Comparison of ENCODE assay signal across 8 cellular contexts in the genomic region with DNA sequence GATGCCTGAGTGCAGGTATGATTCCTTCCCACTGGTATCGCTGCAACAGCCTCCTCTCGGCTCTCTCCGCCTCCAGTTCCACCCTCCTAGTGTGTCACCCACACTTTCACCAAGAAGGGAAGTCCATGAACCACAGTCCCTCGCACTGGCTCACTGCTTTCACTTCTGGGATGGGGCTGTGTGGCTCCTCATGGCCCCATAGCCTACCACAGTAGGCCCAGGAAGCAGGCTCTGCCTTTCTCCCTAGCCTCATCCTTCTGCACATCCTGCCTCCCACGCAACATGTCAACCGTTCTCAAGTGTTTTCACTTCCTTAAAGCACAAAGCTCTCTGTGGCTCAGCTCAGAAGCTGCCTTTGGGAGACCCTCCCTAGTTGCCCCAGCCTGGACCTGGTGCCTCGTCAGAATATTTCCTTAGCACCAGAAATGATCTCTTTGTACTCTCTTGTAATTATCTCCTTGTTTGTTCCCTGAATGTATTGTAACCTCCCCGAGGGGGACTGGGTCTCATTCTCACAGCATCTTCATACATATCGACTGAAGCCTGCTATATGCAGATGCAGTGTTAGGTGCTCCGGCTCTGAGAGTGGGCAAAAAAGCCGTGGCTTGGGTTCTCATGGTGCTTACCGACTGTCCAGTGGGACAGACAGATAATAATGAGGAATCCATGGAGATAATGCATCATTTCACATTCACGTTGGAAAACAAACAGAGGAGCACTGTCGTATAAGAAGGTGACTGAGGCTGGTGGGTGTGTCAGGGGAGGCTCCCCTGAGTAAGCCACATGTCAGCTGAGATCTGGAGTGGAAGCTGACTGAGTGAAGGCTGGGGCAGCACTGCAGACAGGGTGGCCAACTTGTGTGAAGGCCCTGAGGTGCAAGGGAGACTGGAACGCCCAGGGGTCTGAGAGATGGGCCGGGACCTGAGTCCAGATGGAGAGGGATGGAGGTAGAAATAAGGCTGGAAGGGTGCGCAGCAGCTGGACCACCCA.
A peak's percentile ranks its signal among the peaks of the same experiment; 100 is the strongest.
DNase-seq lines count a peak whose midpoint lies in the region; ATAC-seq lines count a peak whose summit lies in the region.

No MANE protein-coding gene starts in this region.

- peak; percentile 19 to 25 for DNase-seq in activated CD4-positive, alpha-beta T cell treated with anti-CD3 and anti-CD28 coated beads for 24 hours (ENCODE audit: low read depth in 2 of 2)
- DNase-seq in activated CD4-positive, alpha-beta T cell treated with anti-CD3 and anti-CD28 coated beads for 4 hours, result no peak
- peak; percentile 65 for DNase-seq in SKM-1 treated with dmso at 0.1 percent for 144 hours (lab: John Stamatoyannopoulos, UW; ENCODE audit: unreplicated experiment)
- DNase-seq in occipital lobe (lab: John Stamatoyannopoulos, UW), result peak; percentile 19
- DNase-seq in NCI-H69 (lab: John Stamatoyannopoulos, UW), result no peak
- no peak for DNase-seq in NCI-H2081 treated with DMSO at 0.1 percent for 48 hours (lab: John Stamatoyannopoulos, UW)
- no peak for DNase-seq in dermis blood vessel endothelial cell

- ATAC-seq in HG02973 (IDR thresholded peaks at IDR 0.05; ENCODE audit: unreplicated experiment), result peak; percentile 74

Comparison
In these comparisons a context has a peak if more than half of its experiments do, and no peak if none do; other contexts are left out.
1. DNase-seq: peak in activated CD4-positive, alpha-beta T cell treated with anti-CD3 and anti-CD28 coated beads for 24 hours (2 of 2), SKM-1 treated with dmso at 0.1 percent for 144 hours (single experiment) and occipital lobe (single experiment); none in activated CD4-positive, alpha-beta T cell treated with anti-CD3 and anti-CD28 coated beads for 4 hours (0 of 2), NCI-H69 (single experiment), NCI-H2081 treated with DMSO at 0.1 percent for 48 hours (single experiment) and dermis blood vessel endothelial cell (single experiment).